2 cellular contexts compared by ENCODE assay signal in genomic region chr2:70901235-70902066, GRCh38.
TF ChIP-seq lines count a peak whose summit lies in the region.

No MANE protein-coding gene starts in this region.

TF ChIP-seq in Ishikawa, 13 proteins besides CTCF, POLR2A, EP300 and RAD21 (continued from another document):
- TF ChIP-seq ZBTB7A (IDR thresholded peaks at IDR 0.05; ENCODE audit: low read depth), result no peak
- TF ChIP-seq, protein P1, sequence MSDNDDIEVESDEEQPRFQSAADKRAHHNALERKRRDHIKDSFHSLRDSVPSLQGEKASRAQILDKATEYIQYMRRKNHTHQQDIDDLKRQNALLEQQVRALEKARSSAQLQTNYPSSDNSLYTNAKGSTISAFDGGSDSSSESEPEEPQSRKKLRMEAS (IDR thresholded peaks at IDR 0.05), result peak; percentile 52

TF ChIP-seq in GM12878, 131 proteins besides CTCF, POLR2A, EP300 and RAD21 (continued from another document):
- TF ChIP-seq NRF1 (conservative IDR thresholded peaks at IDR 0.05; ENCODE audit: low read depth, low read length) (no peak), RBBP5 (conservative IDR thresholded peaks at IDR 0.05) (no peak)
- TF ChIP-seq, protein P2, sequence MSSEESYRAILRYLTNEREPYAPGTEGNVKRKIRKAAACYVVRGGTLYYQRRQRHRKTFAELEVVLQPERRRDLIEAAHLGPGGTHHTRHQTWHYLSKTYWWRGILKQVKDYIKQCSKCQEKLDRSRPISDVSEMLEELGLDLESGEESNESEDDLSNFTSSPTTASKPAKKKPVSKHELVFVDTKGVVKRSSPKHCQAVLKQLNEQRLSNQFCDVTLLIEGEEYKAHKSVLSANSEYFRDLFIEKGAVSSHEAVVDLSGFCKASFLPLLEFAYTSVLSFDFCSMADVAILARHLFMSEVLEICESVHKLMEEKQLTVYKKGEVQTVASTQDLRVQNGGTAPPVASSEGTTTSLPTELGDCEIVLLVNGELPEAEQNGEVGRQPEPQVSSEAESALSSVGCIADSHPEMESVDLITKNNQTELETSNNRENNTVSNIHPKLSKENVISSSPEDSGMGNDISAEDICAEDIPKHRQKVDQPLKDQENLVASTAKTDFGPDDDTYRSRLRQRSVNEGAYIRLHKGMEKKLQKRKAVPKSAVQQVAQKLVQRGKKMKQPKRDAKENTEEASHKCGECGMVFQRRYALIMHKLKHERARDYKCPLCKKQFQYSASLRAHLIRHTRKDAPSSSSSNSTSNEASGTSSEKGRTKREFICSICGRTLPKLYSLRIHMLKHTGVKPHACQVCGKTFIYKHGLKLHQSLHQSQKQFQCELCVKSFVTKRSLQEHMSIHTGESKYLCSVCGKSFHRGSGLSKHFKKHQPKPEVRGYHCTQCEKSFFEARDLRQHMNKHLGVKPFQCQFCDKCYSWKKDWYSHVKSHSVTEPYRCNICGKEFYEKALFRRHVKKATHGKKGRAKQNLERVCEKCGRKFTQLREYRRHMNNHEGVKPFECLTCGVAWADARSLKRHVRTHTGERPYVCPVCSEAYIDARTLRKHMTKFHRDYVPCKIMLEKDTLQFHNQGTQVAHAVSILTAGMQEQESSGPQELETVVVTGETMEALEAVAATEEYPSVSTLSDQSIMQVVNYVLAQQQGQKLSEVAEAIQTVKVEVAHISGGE (CRISPR knock-in tag; IDR thresholded peaks at IDR 0.05), result no peak
- TF ChIP-seq, protein P3, sequence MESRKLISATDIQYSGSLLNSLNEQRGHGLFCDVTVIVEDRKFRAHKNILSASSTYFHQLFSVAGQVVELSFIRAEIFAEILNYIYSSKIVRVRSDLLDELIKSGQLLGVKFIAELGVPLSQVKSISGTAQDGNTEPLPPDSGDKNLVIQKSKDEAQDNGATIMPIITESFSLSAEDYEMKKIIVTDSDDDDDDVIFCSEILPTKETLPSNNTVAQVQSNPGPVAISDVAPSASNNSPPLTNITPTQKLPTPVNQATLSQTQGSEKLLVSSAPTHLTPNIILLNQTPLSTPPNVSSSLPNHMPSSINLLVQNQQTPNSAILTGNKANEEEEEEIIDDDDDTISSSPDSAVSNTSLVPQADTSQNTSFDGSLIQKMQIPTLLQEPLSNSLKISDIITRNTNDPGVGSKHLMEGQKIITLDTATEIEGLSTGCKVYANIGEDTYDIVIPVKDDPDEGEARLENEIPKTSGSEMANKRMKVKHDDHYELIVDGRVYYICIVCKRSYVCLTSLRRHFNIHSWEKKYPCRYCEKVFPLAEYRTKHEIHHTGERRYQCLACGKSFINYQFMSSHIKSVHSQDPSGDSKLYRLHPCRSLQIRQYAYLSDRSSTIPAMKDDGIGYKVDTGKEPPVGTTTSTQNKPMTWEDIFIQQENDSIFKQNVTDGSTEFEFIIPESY (IDR thresholded peaks at IDR 0.05), result no peak
